Comparison of ENCODE assay signal across 14 cellular contexts in the genomic region with DNA sequence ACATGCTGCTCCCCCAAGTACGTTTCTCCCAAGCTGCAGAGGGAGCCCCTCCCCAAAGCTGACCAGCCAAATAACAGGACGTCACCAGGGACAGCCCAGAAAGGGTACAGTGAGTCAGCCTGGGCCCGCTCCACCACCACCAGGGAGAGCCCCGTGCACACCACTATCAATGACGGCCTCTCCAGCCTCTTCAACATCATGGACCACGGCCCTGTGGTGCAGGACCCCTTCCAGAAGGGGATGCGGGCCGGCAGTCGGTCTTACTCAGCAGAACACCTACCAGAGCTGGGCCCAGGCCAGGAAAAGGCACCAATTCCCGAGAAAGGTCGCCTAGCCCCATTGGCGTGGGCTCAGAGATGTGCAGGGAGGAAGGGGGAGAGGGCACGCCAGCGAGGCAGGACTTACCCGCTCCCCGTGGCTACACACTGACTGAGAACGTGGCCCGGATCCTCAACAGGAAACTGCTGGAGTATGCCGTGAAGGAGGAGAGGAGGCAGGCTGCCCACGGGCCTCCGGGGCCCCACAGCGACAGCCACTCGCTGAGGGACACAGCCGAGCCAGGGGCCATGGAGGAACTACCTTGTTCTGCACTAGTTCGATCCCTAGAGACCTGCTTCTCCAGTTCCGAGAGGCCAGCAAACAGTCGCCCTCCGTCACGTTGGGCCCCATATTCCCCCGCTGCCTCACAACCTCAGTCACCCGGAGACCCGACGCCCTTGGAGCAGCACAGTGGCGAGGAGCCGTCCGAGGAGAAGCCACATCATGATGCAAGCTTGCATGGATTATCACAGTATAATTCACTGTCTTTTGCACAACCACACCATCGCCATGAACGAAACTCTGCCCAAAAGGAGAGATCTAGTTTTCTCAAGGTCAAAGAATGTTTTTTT.
"Had no signal": no experiment of that assay in that cellular context is flagged by ENCODE, and none has a peak within 500 bp of the region (broad histone marks: within the 10 kb centered on the region; RNA-seq: fewer than 3 reads in every experiment).

No MANE protein-coding gene starts in this region.

- H3K27ac Mint-ChIP-seq: activated naive CD8-positive, alpha-beta T cell; naive B cell; stimulated activated naive CD8-positive, alpha-beta T cell treated with anti-CD3 and anti-CD28 coated beads, Interleukin-15, amount 100 ng/mL, for 72 hours; T-helper 1 cell treated with Interleukin-12 subunit alpha and Interleukin-12 subunit beta and Interleukin-4 antibody, amounts not matched to agents 30 μg/mL and 1 μg/mL, for 36 hours had no signal

- DNase-seq: activated CD4-positive, alpha-beta T cell treated with anti-CD3 and anti-CD28 coated beads, Interleukin-2, amount 50 U/mL, for 1 hour; activated T-cell treated with anti-CD3 and anti-CD28 coated beads for 4 hours; effector memory CD4-positive, alpha-beta T cell; hippocampal formation; naive B cell; Right ventricle myocardium superior; stimulated activated CD4-positive, alpha-beta T cell treated with anti-CD3 and anti-CD28 coated beads, Interleukin-4, amount 100 ng/mL, for 1 hour; stimulated activated CD8-positive, alpha-beta memory T cell treated with anti-CD3 and anti-CD28 coated beads, Interleukin-4, amount 100 ng/mL, for 48 hours; stimulated activated naive CD8-positive, alpha-beta T cell treated with anti-CD3 and anti-CD28 coated beads, Interleukin-15, amount 100 ng/mL, for 72 hours had no signal

- H3K4me3 ChIP-seq: lung, prostate gland had no signal

- H3K4me3 Mint-ChIP-seq: activated naive CD8-positive, alpha-beta T cell; stimulated activated naive CD8-positive, alpha-beta T cell treated with anti-CD3 and anti-CD28 coated beads, Interleukin-15, amount 100 ng/mL, for 72 hours; T-helper 1 cell treated with Interleukin-12 subunit alpha and Interleukin-12 subunit beta and Interleukin-4 antibody, amounts not matched to agents 30 μg/mL and 1 μg/mL, for 36 hours had no signal

- H3K27me3 Mint-ChIP-seq: activated naive CD8-positive, alpha-beta T cell; naive B cell; stimulated activated naive CD8-positive, alpha-beta T cell treated with anti-CD3 and anti-CD28 coated beads, Interleukin-15, amount 100 ng/mL, for 72 hours had no signal

- H3K36me3 ChIP-seq: prostate gland had no signal

- H3K36me3 Mint-ChIP-seq: activated naive CD8-positive, alpha-beta T cell; naive B cell had no signal

- H3K4me1 Mint-ChIP-seq: naive B cell; stimulated activated naive CD8-positive, alpha-beta T cell treated with anti-CD3 and anti-CD28 coated beads, Interleukin-15, amount 100 ng/mL, for 72 hours had no signal

- H3K9me3 Mint-ChIP-seq: T-helper 1 cell treated with Interleukin-12 subunit alpha and Interleukin-12 subunit beta and Interleukin-4 antibody, amounts not matched to agents 30 μg/mL and 1 μg/mL, for 36 hours had no signal

- H3K27ac ChIP-seq: epithelial cell of prostate, prostate gland had no signal

- ATAC-seq: stimulated activated naive CD8-positive, alpha-beta T cell treated with anti-CD3 and anti-CD28 coated beads, Interleukin-15, amount 100 ng/mL, for 72 hours had no signal

- H3K9me3 ChIP-seq: prostate gland had no signal

- H3K4me1 ChIP-seq: prostate gland had no signal
